24 cellular contexts compared by ENCODE assay signal in the genomic region with DNA sequence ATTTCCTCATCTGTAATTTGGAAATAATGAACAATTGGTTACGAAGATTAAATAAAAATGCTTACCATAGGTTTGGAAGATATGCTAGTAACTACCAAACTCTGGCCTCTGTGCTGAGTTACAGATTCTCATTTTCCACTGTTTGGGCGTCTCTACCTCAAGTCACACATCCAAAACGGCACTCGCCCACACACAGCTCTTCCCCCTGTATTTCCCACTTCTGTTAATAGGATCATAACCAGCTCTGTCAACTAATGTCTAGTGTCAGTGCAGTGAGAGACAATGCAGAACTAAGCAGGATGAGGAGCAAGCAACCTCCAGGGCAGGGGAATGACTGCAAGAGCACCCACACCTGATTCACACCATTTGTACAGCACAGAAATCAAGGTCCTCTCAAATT. TPM values are rescaled to one million over a fixed set of nuclear protein-coding genes. Genes with fewer than 3 reads are reported as not detected.
"Had no signal": no experiment of that assay in that cellular context is flagged by ENCODE, and none has a peak within 500 bp of the region (broad histone marks: within the 10 kb centered on the region; RNA-seq: fewer than 3 reads in every experiment).

No MANE protein-coding gene starts in this region.

- DNase-seq: activated CD4-positive, alpha-beta memory T cell treated with anti-CD3 and anti-CD28 coated beads, Interleukin-2, amount 10 ng/mL, durations not matched to agents 7 days and 5 days; activated CD4-positive, alpha-beta T cell treated with anti-CD3 and anti-CD28 coated beads for 48 hours; activated CD4-positive, CD25-positive, alpha-beta regulatory T cell; activated gamma-delta T cell treated with Interleukin-2 at 50 U/mL for 16 hours; anterior cingulate cortex; body of pancreas; dermis blood vessel endothelial cell; effector CD8-positive, alpha-beta T cell; erythroblast; foreskin fibroblast; kidney glomerular epithelial cell; left lung; pancreas; psoas muscle; right cardiac atrium; stomach; SW 1271; T-helper 17 cell; transverse colon had no signal

- H3K27me3 ChIP-seq: body of pancreas, left lung, pancreas, stomach, suprapubic skin, transverse colon had no signal

- ATAC-seq: body of pancreas, left lung, psoas muscle, T-helper 17 cell had no signal

- H3K4me1 Mint-ChIP-seq: activated CD4-positive, alpha-beta memory T cell treated with anti-CD3 and anti-CD28 coated beads, Interleukin-2, amount 10 ng/mL, durations not matched to agents 7 days and 5 days; activated naive CD4-positive, alpha-beta T cell treated with anti-CD3 and anti-CD28 coated beads, Interleukin-2, amount 50 U/mL, for 24 hours had no signal

- H3K9me3 ChIP-seq: body of pancreas, left lung, pancreas, psoas muscle, stomach, suprapubic skin, transverse colon had no signal

- H3K9me3 Mint-ChIP-seq: activated CD4-positive, alpha-beta memory T cell treated with anti-CD3 and anti-CD28 coated beads, Interleukin-2, amount 10 ng/mL, durations not matched to agents 7 days and 5 days; activated naive CD4-positive, alpha-beta T cell treated with anti-CD3 and anti-CD28 coated beads, Interleukin-2, amount 50 U/mL, for 24 hours; activated T-helper 1 cell treated with anti-CD3 and anti-CD28 coated beads, Interleukin-12 subunit alpha, Interleukin-12 subunit beta, Interleukin-2, Interleukin-4 antibody, amounts not matched to agents 30 ng/mL and 10 ng/mL and 1 ng/mL, durations not matched to agents 14 hours and 24 hours and 36 hours; nephron had no signal

- H3K27me3 Mint-ChIP-seq: activated CD4-positive, alpha-beta memory T cell treated with anti-CD3 and anti-CD28 coated beads, Interleukin-2, amount 10 ng/mL, durations not matched to agents 7 days and 5 days; activated naive CD4-positive, alpha-beta T cell treated with anti-CD3 and anti-CD28 coated beads, Interleukin-2, amount 50 U/mL, for 24 hours; T-helper 17 cell had no signal

- H3K27ac Mint-ChIP-seq: activated naive CD4-positive, alpha-beta T cell treated with anti-CD3 and anti-CD28 coated beads, Interleukin-2, amount 50 U/mL, for 24 hours; nephron; T-helper 17 cell had no signal

- H3K4me3 Mint-ChIP-seq: activated CD4-positive, alpha-beta memory T cell treated with anti-CD3 and anti-CD28 coated beads, Interleukin-2, amount 10 ng/mL, durations not matched to agents 7 days and 5 days; activated naive CD4-positive, alpha-beta T cell treated with anti-CD3 and anti-CD28 coated beads, Interleukin-2, amount 50 U/mL, for 24 hours; activated T-helper 1 cell treated with anti-CD3 and anti-CD28 coated beads, Interleukin-12 subunit alpha, Interleukin-12 subunit beta, Interleukin-2, Interleukin-4 antibody, amounts not matched to agents 30 ng/mL and 10 ng/mL and 1 ng/mL, durations not matched to agents 14 hours and 24 hours and 36 hours; nephron; T-helper 17 cell had no signal

- H3K4me1 ChIP-seq: psoas muscle, stomach, suprapubic skin, transverse colon had no signal

- FAIRE-seq: pancreas had no signal

- H3K27ac ChIP-seq: body of pancreas, left lung, pancreas, psoas muscle, stomach, suprapubic skin, transverse colon had no signal

RNA-seq across cellular contexts. Expression of a gene that starts 10.9 kb away (rescaled TPM):
- total RNA-seq: cardiac septum, dermis blood vessel endothelial cell had no signal
